In the genomic region with DNA sequence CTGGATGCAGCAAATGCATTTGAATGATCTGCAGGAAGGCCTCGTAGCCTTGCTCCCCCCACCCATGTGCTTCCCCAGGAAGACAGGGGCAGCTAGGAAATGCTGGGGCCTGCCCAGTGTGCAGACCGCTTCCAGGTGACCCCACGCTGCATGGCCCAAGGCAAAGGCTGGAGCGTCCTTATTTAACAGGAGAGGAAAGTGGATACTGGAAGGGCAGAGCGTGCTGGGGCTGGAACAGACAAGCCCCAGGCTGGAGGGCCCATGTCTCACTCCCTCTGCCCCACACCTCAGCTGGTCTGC, we compare ENCODE assay signal across 17 cellular contexts. TPM values are rescaled to one million over a fixed set of nuclear protein-coding genes. Genes with fewer than 3 reads are reported as not detected.
"Had no signal": no experiment of that assay in that cellular context is flagged by ENCODE, and none has a peak within 500 bp of the region (broad histone marks: within the 10 kb centered on the region; RNA-seq: fewer than 3 reads in every experiment).

No MANE protein-coding gene starts in this region.

- H3K27me3 ChIP-seq: uterus had no signal

- H3K27ac ChIP-seq: adrenal gland, ascending aorta, epithelial cell of prostate, left lung, tibial nerve had no signal

- H3K4me1 ChIP-seq: adrenal gland, ascending aorta, left lung had no signal

- FAIRE-seq: TTC549 had no signal

- DNase-seq: activated CD4-positive, alpha-beta T cell treated with anti-CD3 and anti-CD28 coated beads for 1 hour; activated CD4-positive, alpha-beta T cell treated with anti-CD3 and anti-CD28 coated beads, Interleukin-2, amount 50 U/mL, for 1 hour; activated CD8-positive, alpha-beta T cell treated with anti-CD3 and anti-CD28 coated beads, Interleukin-2, amount 10 ng/mL, durations not matched to agents 7 days and 5 days; activated T-cell treated with anti-CD3 and anti-CD28 coated beads, Interleukin-2, amount 50 U/mL, for 1 hour; adrenal gland; foreskin fibroblast; midbrain; nephron progenitor cell; stimulated activated CD4-positive, alpha-beta T cell treated with anti-CD3 and anti-CD28 coated beads, Interleukin-12 subunit alpha, Interleukin-12 subunit beta, amount 100 ng/mL, for 4 hours; stimulated activated CD4-positive, alpha-beta T cell treated with anti-CD3 and anti-CD28 coated beads, Interleukin-4, amount 100 ng/mL, for 4 hours; T-cell had no signal

- ATAC-seq: activated CD8-positive, alpha-beta T cell treated with anti-CD3 and anti-CD28 coated beads, Interleukin-2, amount 10 ng/mL, durations not matched to agents 7 days and 5 days; left lung; T-cell had no signal

- H3K4me3 ChIP-seq: adrenal gland, ascending aorta, left lung, tibial nerve had no signal

- H3K9me3 ChIP-seq: adrenal gland, ascending aorta, left lung, tibial nerve, uterus had no signal

- H3K36me3 ChIP-seq: adrenal gland, ascending aorta, left lung, tibial nerve, uterus had no signal

RNA-seq across cellular contexts. Expression of gene NPTX1, which starts 26.1 kb away (rescaled TPM):
- total RNA-seq: ascending aorta had no signal
